Comparison of ENCODE assay signal across 1 cellular context in the genomic region with DNA sequence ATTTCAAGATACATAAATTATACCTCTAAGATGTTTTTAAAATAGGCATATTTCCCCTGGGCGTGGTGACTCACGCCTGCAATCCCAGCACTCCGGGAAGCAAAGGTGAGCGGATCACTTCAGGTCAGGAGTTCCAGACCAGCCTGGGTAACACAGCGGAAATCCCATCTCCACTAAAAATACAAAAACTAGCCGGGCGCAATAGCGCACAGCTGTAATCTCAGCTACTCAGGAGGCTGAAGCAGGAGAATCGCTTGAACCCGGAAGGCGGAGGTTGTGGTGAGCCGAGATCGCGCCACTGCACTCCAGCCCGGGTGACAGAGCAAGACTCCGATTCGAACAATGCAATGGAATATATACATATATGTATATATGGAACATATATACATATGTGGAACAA.
A peak's percentile ranks its signal among the peaks of the same experiment; 100 is the strongest.
TF ChIP-seq lines count a peak whose summit lies in the region.

No MANE protein-coding gene starts in this region.

TF ChIP-seq in K562, 482 proteins besides CTCF, POLR2A, EP300 and RAD21:
- TF ChIP-seq, protein P1, sequence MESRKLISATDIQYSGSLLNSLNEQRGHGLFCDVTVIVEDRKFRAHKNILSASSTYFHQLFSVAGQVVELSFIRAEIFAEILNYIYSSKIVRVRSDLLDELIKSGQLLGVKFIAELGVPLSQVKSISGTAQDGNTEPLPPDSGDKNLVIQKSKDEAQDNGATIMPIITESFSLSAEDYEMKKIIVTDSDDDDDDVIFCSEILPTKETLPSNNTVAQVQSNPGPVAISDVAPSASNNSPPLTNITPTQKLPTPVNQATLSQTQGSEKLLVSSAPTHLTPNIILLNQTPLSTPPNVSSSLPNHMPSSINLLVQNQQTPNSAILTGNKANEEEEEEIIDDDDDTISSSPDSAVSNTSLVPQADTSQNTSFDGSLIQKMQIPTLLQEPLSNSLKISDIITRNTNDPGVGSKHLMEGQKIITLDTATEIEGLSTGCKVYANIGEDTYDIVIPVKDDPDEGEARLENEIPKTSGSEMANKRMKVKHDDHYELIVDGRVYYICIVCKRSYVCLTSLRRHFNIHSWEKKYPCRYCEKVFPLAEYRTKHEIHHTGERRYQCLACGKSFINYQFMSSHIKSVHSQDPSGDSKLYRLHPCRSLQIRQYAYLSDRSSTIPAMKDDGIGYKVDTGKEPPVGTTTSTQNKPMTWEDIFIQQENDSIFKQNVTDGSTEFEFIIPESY (CRISPR knock-in tag; IDR thresholded peaks at IDR 0.05), result peak; percentile 64; the same call in 1 of the 2 replicates
